ENCODE assay signal across 1 cellular context in the genomic region with DNA sequence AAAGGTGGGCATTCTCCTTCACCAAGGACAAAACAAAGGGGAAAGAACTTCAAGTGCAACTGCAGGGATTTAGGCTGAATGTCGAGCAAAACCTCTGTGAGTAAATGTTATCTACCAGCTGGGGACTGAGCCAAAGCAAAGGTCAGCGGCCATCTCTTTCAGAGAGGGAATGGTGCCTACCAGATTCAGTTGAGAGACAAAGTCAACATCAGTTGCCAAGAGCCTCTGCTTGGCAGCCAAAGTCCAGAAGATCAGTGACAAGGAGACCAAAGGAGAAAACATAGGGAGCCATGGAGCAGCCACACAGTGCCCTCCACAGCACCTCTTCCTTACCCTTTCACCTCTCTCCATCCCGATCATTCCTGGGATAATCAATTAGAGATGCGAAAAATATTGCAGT.
TF ChIP-seq lines count a peak whose summit lies in the region.

No MANE protein-coding gene starts in this region.

TF ChIP-seq in HepG2, 621 proteins besides CTCF, POLR2A, EP300 and RAD21 (continued from another document and continues in another):
- TF ChIP-seq, protein P1, sequence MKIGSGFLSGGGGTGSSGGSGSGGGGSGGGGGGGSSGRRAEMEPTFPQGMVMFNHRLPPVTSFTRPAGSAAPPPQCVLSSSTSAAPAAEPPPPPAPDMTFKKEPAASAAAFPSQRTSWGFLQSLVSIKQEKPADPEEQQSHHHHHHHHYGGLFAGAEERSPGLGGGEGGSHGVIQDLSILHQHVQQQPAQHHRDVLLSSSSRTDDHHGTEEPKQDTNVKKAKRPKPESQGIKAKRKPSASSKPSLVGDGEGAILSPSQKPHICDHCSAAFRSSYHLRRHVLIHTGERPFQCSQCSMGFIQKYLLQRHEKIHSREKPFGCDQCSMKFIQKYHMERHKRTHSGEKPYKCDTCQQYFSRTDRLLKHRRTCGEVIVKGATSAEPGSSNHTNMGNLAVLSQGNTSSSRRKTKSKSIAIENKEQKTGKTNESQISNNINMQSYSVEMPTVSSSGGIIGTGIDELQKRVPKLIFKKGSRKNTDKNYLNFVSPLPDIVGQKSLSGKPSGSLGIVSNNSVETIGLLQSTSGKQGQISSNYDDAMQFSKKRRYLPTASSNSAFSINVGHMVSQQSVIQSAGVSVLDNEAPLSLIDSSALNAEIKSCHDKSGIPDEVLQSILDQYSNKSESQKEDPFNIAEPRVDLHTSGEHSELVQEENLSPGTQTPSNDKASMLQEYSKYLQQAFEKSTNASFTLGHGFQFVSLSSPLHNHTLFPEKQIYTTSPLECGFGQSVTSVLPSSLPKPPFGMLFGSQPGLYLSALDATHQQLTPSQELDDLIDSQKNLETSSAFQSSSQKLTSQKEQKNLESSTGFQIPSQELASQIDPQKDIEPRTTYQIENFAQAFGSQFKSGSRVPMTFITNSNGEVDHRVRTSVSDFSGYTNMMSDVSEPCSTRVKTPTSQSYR (CRISPR knock-in tag; IDR thresholded peaks at IDR 0.05; ENCODE audit: borderline replicate concordance) = no peak
- TF ChIP-seq PHF8 (CRISPR knock-in tag; IDR thresholded peaks at IDR 0.05) (no peak), RXRB (CRISPR knock-in tag; IDR thresholded peaks at IDR 0.05; ENCODE audit: borderline replicate concordance) (0 out of 2 replicates have a peak, but pooled peaks have one; percentile 46), JUND (CRISPR knock-in tag; IDR thresholded peaks at IDR 0.05) (no peak), ELF1 (CRISPR knock-in tag; IDR thresholded peaks at IDR 0.05) (no peak), ZMYM2 (CRISPR knock-in tag; IDR thresholded peaks at IDR 0.05) (no peak), NRL (CRISPR knock-in tag; IDR thresholded peaks at IDR 0.05; ENCODE audit: borderline replicate concordance) (no peak), ZNF460 (CRISPR knock-in tag; IDR thresholded peaks at IDR 0.05; ENCODE audit: borderline replicate concordance) (no peak), HDAC6 (IDR thresholded peaks at IDR 0.05; ENCODE audit: low read depth, low read length) (no peak), KAT2B (IDR thresholded peaks at IDR 0.05; ENCODE audit: borderline replicate concordance, low read depth, low read length) (no peak), ZNF567 (CRISPR knock-in tag; IDR thresholded peaks at IDR 0.05; ENCODE audit: borderline replicate concordance) (no peak), EZH2 (conservative IDR thresholded peaks at IDR 0.05; ENCODE audit: low read depth, low read length) (no peak), ZNF34 (CRISPR knock-in tag; IDR thresholded peaks at IDR 0.05; ENCODE audit: borderline replicate concordance) (no peak), ZNF607 (CRISPR knock-in tag; IDR thresholded peaks at IDR 0.05; ENCODE audit: borderline replicate concordance) (no peak), ZNF124 (CRISPR knock-in tag; IDR thresholded peaks at IDR 0.05) (no peak), GFI1 (CRISPR knock-in tag; IDR thresholded peaks at IDR 0.05; ENCODE audit: borderline replicate concordance) (peak; percentile 67; the same call in 1 of the 2 replicates), ETV5 (CRISPR knock-in tag; IDR thresholded peaks at IDR 0.05; ENCODE audit: borderline replicate concordance) (no peak), NCOA2 (CRISPR knock-in tag; IDR thresholded peaks at IDR 0.05) (peak; percentile 25; the same call in 1 of the 2 replicates), TP53 (CRISPR knock-in tag; conservative IDR thresholded peaks at IDR 0.05) (no peak), FOXA1 (IDR thresholded peaks at IDR 0.05) (no peak), FOXA1 (CRISPR knock-in tag; IDR thresholded peaks at IDR 0.05) (peak; percentile 85), ZBTB21 (CRISPR knock-in tag; IDR thresholded peaks at IDR 0.05) (no peak), ZNF747 (CRISPR knock-in tag; IDR thresholded peaks at IDR 0.05; ENCODE audit: borderline replicate concordance) (no peak), HDAC2 (CRISPR knock-in tag; IDR thresholded peaks at IDR 0.05) (peak; percentile 56; the same call in 1 of the 2 replicates), NFRKB (IDR thresholded peaks at IDR 0.05) (no peak), SSRP1 (CRISPR knock-in tag; IDR thresholded peaks at IDR 0.05) (no peak), ZNF546 (CRISPR knock-in tag; conservative IDR thresholded peaks at IDR 0.05) (no peak), CENPT (CRISPR knock-in tag; IDR thresholded peaks at IDR 0.05; ENCODE audit: low read depth) (no peak), RELA (CRISPR knock-in tag; IDR thresholded peaks at IDR 0.05) (no peak), PCBP1 (IDR thresholded peaks at IDR 0.05; ENCODE audit: borderline replicate concordance, low read depth, low read length) (no peak), ONECUT2 (CRISPR knock-in tag; IDR thresholded peaks at IDR 0.05) (no peak), ZNF33A (CRISPR knock-in tag; IDR thresholded peaks at IDR 0.05; ENCODE audit: borderline replicate concordance) (no peak)
- TF ChIP-seq, protein P2, sequence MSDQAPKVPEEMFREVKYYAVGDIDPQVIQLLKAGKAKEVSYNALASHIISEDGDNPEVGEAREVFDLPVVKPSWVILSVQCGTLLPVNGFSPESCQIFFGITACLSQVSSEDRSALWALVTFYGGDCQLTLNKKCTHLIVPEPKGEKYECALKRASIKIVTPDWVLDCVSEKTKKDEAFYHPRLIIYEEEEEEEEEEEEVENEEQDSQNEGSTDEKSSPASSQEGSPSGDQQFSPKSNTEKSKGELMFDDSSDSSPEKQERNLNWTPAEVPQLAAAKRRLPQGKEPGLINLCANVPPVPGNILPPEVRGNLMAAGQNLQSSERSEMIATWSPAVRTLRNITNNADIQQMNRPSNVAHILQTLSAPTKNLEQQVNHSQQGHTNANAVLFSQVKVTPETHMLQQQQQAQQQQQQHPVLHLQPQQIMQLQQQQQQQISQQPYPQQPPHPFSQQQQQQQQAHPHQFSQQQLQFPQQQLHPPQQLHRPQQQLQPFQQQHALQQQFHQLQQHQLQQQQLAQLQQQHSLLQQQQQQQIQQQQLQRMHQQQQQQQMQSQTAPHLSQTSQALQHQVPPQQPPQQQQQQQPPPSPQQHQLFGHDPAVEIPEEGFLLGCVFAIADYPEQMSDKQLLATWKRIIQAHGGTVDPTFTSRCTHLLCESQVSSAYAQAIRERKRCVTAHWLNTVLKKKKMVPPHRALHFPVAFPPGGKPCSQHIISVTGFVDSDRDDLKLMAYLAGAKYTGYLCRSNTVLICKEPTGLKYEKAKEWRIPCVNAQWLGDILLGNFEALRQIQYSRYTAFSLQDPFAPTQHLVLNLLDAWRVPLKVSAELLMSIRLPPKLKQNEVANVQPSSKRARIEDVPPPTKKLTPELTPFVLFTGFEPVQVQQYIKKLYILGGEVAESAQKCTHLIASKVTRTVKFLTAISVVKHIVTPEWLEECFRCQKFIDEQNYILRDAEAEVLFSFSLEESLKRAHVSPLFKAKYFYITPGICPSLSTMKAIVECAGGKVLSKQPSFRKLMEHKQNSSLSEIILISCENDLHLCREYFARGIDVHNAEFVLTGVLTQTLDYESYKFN (CRISPR knock-in tag; conservative IDR thresholded peaks at IDR 0.05) = peak; percentile 78
- TF ChIP-seq, protein P3, sequence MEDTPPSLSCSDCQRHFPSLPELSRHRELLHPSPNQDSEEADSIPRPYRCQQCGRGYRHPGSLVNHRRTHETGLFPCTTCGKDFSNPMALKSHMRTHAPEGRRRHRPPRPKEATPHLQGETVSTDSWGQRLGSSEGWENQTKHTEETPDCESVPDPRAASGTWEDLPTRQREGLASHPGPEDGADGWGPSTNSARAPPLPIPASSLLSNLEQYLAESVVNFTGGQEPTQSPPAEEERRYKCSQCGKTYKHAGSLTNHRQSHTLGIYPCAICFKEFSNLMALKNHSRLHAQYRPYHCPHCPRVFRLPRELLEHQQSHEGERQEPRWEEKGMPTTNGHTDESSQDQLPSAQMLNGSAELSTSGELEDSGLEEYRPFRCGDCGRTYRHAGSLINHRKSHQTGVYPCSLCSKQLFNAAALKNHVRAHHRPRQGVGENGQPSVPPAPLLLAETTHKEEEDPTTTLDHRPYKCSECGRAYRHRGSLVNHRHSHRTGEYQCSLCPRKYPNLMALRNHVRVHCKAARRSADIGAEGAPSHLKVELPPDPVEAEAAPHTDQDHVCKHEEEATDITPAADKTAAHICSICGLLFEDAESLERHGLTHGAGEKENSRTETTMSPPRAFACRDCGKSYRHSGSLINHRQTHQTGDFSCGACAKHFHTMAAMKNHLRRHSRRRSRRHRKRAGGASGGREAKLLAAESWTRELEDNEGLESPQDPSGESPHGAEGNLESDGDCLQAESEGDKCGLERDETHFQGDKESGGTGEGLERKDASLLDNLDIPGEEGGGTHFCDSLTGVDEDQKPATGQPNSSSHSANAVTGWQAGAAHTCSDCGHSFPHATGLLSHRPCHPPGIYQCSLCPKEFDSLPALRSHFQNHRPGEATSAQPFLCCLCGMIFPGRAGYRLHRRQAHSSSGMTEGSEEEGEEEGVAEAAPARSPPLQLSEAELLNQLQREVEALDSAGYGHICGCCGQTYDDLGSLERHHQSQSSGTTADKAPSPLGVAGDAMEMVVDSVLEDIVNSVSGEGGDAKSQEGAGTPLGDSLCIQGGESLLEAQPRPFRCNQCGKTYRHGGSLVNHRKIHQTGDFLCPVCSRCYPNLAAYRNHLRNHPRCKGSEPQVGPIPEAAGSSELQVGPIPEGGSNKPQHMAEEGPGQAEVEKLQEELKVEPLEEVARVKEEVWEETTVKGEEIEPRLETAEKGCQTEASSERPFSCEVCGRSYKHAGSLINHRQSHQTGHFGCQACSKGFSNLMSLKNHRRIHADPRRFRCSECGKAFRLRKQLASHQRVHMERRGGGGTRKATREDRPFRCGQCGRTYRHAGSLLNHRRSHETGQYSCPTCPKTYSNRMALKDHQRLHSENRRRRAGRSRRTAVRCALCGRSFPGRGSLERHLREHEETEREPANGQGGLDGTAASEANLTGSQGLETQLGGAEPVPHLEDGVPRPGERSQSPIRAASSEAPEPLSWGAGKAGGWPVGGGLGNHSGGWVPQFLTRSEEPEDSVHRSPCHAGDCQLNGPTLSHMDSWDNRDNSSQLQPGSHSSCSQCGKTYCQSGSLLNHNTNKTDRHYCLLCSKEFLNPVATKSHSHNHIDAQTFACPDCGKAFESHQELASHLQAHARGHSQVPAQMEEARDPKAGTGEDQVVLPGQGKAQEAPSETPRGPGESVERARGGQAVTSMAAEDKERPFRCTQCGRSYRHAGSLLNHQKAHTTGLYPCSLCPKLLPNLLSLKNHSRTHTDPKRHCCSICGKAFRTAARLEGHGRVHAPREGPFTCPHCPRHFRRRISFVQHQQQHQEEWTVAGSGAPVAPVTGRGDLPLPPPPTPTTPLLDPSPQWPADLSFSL (CRISPR knock-in tag; IDR thresholded peaks at IDR 0.05) = no peak
- TF ChIP-seq, protein P4, sequence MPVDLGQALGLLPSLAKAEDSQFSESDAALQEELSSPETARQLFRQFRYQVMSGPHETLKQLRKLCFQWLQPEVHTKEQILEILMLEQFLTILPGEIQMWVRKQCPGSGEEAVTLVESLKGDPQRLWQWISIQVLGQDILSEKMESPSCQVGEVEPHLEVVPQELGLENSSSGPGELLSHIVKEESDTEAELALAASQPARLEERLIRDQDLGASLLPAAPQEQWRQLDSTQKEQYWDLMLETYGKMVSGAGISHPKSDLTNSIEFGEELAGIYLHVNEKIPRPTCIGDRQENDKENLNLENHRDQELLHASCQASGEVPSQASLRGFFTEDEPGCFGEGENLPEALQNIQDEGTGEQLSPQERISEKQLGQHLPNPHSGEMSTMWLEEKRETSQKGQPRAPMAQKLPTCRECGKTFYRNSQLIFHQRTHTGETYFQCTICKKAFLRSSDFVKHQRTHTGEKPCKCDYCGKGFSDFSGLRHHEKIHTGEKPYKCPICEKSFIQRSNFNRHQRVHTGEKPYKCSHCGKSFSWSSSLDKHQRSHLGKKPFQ (CRISPR knock-in tag; IDR thresholded peaks at IDR 0.05; ENCODE audit: insufficient replicate concordance) = no peak
- TF ChIP-seq, protein P5, sequence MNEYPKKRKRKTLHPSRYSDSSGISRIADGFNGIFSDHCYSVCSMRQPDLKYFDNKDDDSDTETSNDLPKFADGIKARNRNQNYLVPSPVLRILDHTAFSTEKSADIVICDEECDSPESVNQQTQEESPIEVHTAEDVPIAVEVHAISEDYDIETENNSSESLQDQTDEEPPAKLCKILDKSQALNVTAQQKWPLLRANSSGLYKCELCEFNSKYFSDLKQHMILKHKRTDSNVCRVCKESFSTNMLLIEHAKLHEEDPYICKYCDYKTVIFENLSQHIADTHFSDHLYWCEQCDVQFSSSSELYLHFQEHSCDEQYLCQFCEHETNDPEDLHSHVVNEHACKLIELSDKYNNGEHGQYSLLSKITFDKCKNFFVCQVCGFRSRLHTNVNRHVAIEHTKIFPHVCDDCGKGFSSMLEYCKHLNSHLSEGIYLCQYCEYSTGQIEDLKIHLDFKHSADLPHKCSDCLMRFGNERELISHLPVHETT (CRISPR knock-in tag; conservative IDR thresholded peaks at IDR 0.05) = no peak
- TF ChIP-seq, protein P6, sequence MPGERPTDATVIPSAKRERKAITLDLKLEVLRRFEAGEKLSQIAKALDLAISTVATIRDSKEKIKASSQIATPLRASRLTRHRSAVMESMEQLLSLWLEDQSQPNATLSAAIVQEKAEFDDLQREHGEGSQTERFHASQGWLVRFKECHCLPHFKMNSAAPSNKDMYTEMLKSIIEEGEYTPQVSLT (CRISPR knock-in tag; IDR thresholded peaks at IDR 0.05; ENCODE audit: borderline replicate concordance, low read depth) = no peak
- TF ChIP-seq, protein P7, sequence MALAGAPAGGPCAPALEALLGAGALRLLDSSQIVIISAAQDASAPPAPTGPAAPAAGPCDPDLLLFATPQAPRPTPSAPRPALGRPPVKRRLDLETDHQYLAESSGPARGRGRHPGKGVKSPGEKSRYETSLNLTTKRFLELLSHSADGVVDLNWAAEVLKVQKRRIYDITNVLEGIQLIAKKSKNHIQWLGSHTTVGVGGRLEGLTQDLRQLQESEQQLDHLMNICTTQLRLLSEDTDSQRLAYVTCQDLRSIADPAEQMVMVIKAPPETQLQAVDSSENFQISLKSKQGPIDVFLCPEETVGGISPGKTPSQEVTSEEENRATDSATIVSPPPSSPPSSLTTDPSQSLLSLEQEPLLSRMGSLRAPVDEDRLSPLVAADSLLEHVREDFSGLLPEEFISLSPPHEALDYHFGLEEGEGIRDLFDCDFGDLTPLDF (CRISPR knock-in tag; IDR thresholded peaks at IDR 0.05) = no peak
- TF ChIP-seq, protein P8, sequence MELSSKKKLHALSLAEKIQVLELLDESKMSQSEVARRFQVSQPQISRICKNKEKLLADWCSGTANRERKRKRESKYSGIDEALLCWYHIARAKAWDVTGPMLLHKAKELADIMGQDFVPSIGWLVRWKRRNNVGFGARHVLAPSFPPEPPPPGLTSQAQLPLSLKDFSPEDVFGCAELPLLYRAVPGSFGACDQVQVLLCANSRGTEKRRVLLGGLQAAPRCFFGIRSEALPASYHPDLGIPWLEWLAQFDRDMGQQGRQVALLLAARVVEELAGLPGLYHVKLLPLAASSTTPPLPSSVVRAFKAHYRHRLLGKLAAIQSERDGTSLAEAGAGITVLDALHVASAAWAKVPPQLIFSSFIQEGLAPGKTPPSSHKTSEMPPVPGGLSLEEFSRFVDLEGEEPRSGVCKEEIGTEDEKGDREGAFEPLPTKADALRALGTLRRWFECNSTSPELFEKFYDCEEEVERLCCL (CRISPR knock-in tag; IDR thresholded peaks at IDR 0.05; ENCODE audit: borderline replicate concordance) = no peak
- TF ChIP-seq, protein P9, sequence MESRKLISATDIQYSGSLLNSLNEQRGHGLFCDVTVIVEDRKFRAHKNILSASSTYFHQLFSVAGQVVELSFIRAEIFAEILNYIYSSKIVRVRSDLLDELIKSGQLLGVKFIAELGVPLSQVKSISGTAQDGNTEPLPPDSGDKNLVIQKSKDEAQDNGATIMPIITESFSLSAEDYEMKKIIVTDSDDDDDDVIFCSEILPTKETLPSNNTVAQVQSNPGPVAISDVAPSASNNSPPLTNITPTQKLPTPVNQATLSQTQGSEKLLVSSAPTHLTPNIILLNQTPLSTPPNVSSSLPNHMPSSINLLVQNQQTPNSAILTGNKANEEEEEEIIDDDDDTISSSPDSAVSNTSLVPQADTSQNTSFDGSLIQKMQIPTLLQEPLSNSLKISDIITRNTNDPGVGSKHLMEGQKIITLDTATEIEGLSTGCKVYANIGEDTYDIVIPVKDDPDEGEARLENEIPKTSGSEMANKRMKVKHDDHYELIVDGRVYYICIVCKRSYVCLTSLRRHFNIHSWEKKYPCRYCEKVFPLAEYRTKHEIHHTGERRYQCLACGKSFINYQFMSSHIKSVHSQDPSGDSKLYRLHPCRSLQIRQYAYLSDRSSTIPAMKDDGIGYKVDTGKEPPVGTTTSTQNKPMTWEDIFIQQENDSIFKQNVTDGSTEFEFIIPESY (CRISPR knock-in tag; IDR thresholded peaks at IDR 0.05) = no peak
